11 cellular contexts compared by ENCODE assay signal in the genomic region with DNA sequence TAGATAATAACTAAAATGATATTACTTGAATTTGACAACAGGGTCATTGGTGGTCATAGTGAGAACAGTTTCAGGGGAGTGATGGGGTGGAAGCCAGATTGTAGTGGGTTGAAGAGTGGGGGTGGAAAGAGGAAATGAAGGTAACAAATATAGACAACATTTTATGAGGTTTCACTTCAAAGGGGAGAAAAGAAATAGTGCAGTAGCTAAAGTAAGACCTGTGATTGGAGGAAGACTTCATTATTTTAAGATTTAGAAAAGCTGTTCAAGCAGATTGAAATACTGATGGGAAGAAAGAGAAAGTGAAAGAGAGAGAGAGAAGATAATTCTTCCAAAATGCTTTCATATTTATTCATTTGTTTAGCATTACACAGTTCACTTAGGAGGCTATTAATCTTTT. TPM values are rescaled to one million over a fixed set of nuclear protein-coding genes. Genes with fewer than 3 reads are reported as not detected.
A peak's percentile ranks its signal among the peaks of the same experiment; 100 is the strongest.
DNase-seq lines count a peak whose midpoint lies in the region; ATAC-seq and TF ChIP-seq lines count a peak whose summit lies in the region.
"Had no signal": no experiment of that assay in that cellular context is flagged by ENCODE, and none has a peak within 500 bp of the region (broad histone marks: within the 10 kb centered on the region; RNA-seq: fewer than 3 reads in every experiment).

No MANE protein-coding gene starts in this region.

- H3K4me1 ChIP-seq in OCI-LY1 (ENCODE audit: insufficient read depth, low read length, severe bottlenecking), result peaks cover 18% of the 10 kb centered on the region
- H3K4me1 ChIP-seq in right cardiac atrium (ENCODE audit: control insufficient read depth, insufficient read depth, low read length), result no peaks in the 10 kb centered on the region

- peak overlapping the region; percentile 47 for H3K4me2 ChIP-seq in OCI-LY1 (ENCODE audit: low read length)

- H3K4me3 ChIP-seq in OCI-LY1 (ENCODE audit: low read depth, low read length, poor library complexity, severe bottlenecking) (no peak overlapping the region), right cardiac atrium (ENCODE audit: low read length) (no peak overlapping the region)

- no peaks in the 10 kb centered on the region for H3K36me3 ChIP-seq in OCI-LY1 (ENCODE audit: insufficient read depth, low read length)

- DNase-seq in CD1c-positive myeloid dendritic cell (ENCODE audit: extremely low spot score), result peak; percentile 23
- no peak for DNase-seq in NCI-H526 treated with DMSO at 0.1 percent for 48 hours (lab: John Stamatoyannopoulos, UW)
- DNase-seq in right cardiac atrium, result no peak
- no peak for DNase-seq in DMS79 (lab: John Stamatoyannopoulos, UW)
- no peak for DNase-seq in NCI-H1436 treated with DMSO at 0.1 percent for 48 hours (lab: John Stamatoyannopoulos, UW)

- H3K9ac ChIP-seq in OCI-LY1 (ENCODE audit: low read length), result no peak overlapping the region

- ATAC-seq in GM18909 (IDR thresholded peaks at IDR 0.05; ENCODE audit: poor library complexity, unreplicated experiment), result peak; percentile 89
- ATAC-seq in HG02840 (IDR thresholded peaks at IDR 0.05; ENCODE audit: low FRiP score, unreplicated experiment), result peak; percentile 76
- ATAC-seq in right cardiac atrium, result no peak

- no peaks in the 10 kb centered on the region for H3K9me2 ChIP-seq in OCI-LY1 (ENCODE audit: low read depth, low read length)

- H3F3A ChIP-seq in OCI-LY1 (ENCODE audit: insufficient read depth, low read length), result no peaks in the 10 kb centered on the region

- H3K27ac ChIP-seq in OCI-LY1 (ENCODE audit: low read depth, low read length, poor library complexity, severe bottlenecking), result peak overlapping the region; percentile 42
- H3K27ac ChIP-seq in right cardiac atrium (ENCODE audit: low read length), result no peak overlapping the region
- H3K27ac ChIP-seq: C4-2B, RWPE1 had no signal

- TF ChIP-seq CTCF in OCI-LY1 (IDR thresholded peaks at IDR 0.05; ENCODE audit: low read length), result no peak

- no peaks in the 10 kb centered on the region for H3K9me3 ChIP-seq in OCI-LY1 (ENCODE audit: low read length)
- H3K9me3 ChIP-seq in right cardiac atrium (ENCODE audit: control insufficient read depth, low read length), result no peaks in the 10 kb centered on the region

- H2AFZ ChIP-seq in OCI-LY1 (ENCODE audit: low read length), result no peak overlapping the region

- intact Hi-C loops in right cardiac atrium (cut with DNase I), result no loop called here

- H4K20me1 ChIP-seq in OCI-LY1 (ENCODE audit: insufficient read depth, low read length), result no peaks in the 10 kb centered on the region

- H3K79me2 ChIP-seq in OCI-LY1 (ENCODE audit: insufficient read depth, low read length), result no peaks in the 10 kb centered on the region

- H3K27me3 ChIP-seq in OCI-LY1 (ENCODE audit: insufficient read depth, low read length) (no peaks in the 10 kb centered on the region), right cardiac atrium (ENCODE audit: control insufficient read depth, insufficient read depth) (no peaks in the 10 kb centered on the region)

RNA-seq across cellular contexts. Expression of gene KCNA3, which starts 52.0 kb away (rescaled TPM):
- 1 to 10 TPM in 2 of 4 donors, under 1 TPM in 2; 0.34 to 2.0 (median 1.1) TPM for total RNA-seq in right cardiac atrium
- polyA plus RNA-seq in right cardiac atrium, result 0.20 TPM
- total RNA-seq: myocyte had no signal

Comparison
In these comparisons a context has a peak if more than half of its experiments do, and no peak if none do; other contexts are left out.
1. ATAC-seq: peak in GM18909 (single experiment) and HG02840 (single experiment); none in right cardiac atrium (0 of 2).